In genomic region chr10:106931159-106931852, GRCh38 we compare ENCODE assay signal across 10 cellular contexts.
DNase-seq lines count a peak whose midpoint lies in the region; ATAC-seq, FAIRE-seq and TF ChIP-seq lines count a peak whose summit lies in the region.
"Had no signal": no experiment of that assay in that cellular context is flagged by ENCODE, and none has a peak within 500 bp of the region (broad histone marks: within the 10 kb centered on the region; RNA-seq: fewer than 3 reads in every experiment).

No MANE protein-coding gene starts in this region.

- H3K27me3 ChIP-seq in SJCRH30 (no peaks in the 10 kb centered on the region), Caco-2 (replicated peaks; ENCODE audit: control insufficient read depth, insufficient read depth, low read length) (no peaks in the 10 kb centered on the region), trophoblast cell (ENCODE audit: insufficient read depth, low read length) (no peaks in the 10 kb centered on the region)

- no peaks in the 10 kb centered on the region for H3K9me3 ChIP-seq in SJCRH30 (replicated peaks)
- no peaks in the 10 kb centered on the region for H3K9me3 ChIP-seq in Caco-2
- H3K9me3 ChIP-seq in trophoblast cell (ENCODE audit: insufficient read depth, low read depth, low read length), result no peaks in the 10 kb centered on the region

- no peak overlapping the region for H4K8ac ChIP-seq in trophoblast cell (ENCODE audit: low read depth, low read length)

- no peak overlapping the region for H3K23ac ChIP-seq in trophoblast cell (ENCODE audit: low read length)

- H3K4me1 ChIP-seq in SJCRH30, result peaks cover 23% of the 10 kb centered on the region
- no peaks in the 10 kb centered on the region for H3K4me1 ChIP-seq in Caco-2
- H3K4me1 ChIP-seq in trophoblast cell (ENCODE audit: control insufficient read depth in 1 of 2, insufficient read depth in 2 of 2, low read length in 2 of 2), result no peaks in the 10 kb centered on the region

- H3K27ac Mint-ChIP-seq in Caco-2 (ENCODE audit: unreplicated experiment), result no peak overlapping the region

- intact Hi-C loops in Caco-2 (cut with micrococcal nuclease; ENCODE audit: unreplicated experiment), result no loop called here

- H2BK120ac ChIP-seq in trophoblast cell (ENCODE audit: insufficient read depth, low read length, poor library complexity), result no peak overlapping the region

- H3K4me3 ChIP-seq in GM12865 (ENCODE audit: low read depth, low read length) (peak overlapping the region; percentile 29; the same call in 1 of the 2 replicates), SJCRH30 (no peak overlapping the region), Caco-2 (ENCODE audit: low read depth, low read length) (no peak overlapping the region), trophoblast cell (ENCODE audit: low read depth, low read length) (no peak overlapping the region)

- H3K79me1 ChIP-seq in trophoblast cell (ENCODE audit: low read length), result no peaks in the 10 kb centered on the region

- H3K18ac ChIP-seq in trophoblast cell (ENCODE audit: low read length), result no peak overlapping the region

- no peak overlapping the region for H3K4me3 Mint-ChIP-seq in Caco-2 (ENCODE audit: unreplicated experiment)

- no peak overlapping the region for H4K91ac ChIP-seq in trophoblast cell (ENCODE audit: low read depth, low read length)

- DNase-seq in GM12865 (ENCODE audit: low read depth) (peak; percentile 90), SJCRH30 (peak; percentile 4 to 54), Caco-2 (no peak), cerebellar cortex (ENCODE audit: low spot score) (no peak), H54 (ENCODE audit: insufficient read length, low spot score) (no peak), trophoblast cell (no peak)
- DNase-seq: activated naive CD4-positive, alpha-beta T cell treated with Interleukin-2 at 50 U/mL for 16 hours; effector CD4-positive, alpha-beta T cell had no signal

- no peak overlapping the region for H3K4me2 ChIP-seq in trophoblast cell (ENCODE audit: low read length)

- H3K9ac ChIP-seq in trophoblast cell (ENCODE audit: low read length), result no peak overlapping the region

- H4K12ac ChIP-seq in trophoblast cell (ENCODE audit: low read depth, low read length), result no peak overlapping the region

- BruUV-seq in Caco-2 (replicated peaks; lab: Mats Ljungman, UMichigan), result no TSS peak

- no peaks in the 10 kb centered on the region for H3K79me2 ChIP-seq in trophoblast cell (ENCODE audit: control insufficient read depth, insufficient read depth, low read length, poor library complexity)

- H3K27me3 Mint-ChIP-seq in Caco-2 (ENCODE audit: insufficient read depth, unreplicated experiment), result no peaks in the 10 kb centered on the region

- 0 out of 2 replicates have a peak, but pooled peaks cover 3% of the 10 kb centered on the region for H3K36me3 ChIP-seq in SJCRH30
- no peaks in the 10 kb centered on the region for H3K36me3 ChIP-seq in Caco-2 (ENCODE audit: control insufficient read depth, insufficient read depth, low read length)
- no peaks in the 10 kb centered on the region for H3K36me3 ChIP-seq in trophoblast cell (ENCODE audit: control insufficient read depth in 1 of 2, insufficient read depth in 2 of 2, low read length in 2 of 2)

- H2BK12ac ChIP-seq in trophoblast cell (ENCODE audit: low read length), result no peak overlapping the region

- POLR2A ChIA-PET in Caco-2 (lab: Charles Lee), result no interaction called here

- H2AK5ac ChIP-seq in trophoblast cell (ENCODE audit: low read length), result no peak overlapping the region

- no peaks in the 10 kb centered on the region for H3K4me1 Mint-ChIP-seq in Caco-2 (ENCODE audit: low read depth, unreplicated experiment)

- no peaks in the 10 kb centered on the region for H3K36me3 Mint-ChIP-seq in Caco-2 (ENCODE audit: insufficient read depth, unreplicated experiment)

- H2AFZ ChIP-seq in trophoblast cell (ENCODE audit: insufficient read depth, low read length, poor library complexity), result no peak overlapping the region

- no peak overlapping the region for H3K4ac ChIP-seq in trophoblast cell (ENCODE audit: low read depth, low read length)

- CTCF ChIA-PET in Caco-2 (lab: Charles Lee), result no interaction called here

- TF ChIP-seq CTCF in GM12865 (IDR thresholded peaks at IDR 0.05; ENCODE audit: insufficient read depth, low read depth, low read length, missing control alignments), result no peak
- TF ChIP-seq CTCF in Caco-2 (IDR thresholded peaks at IDR 0.05; ENCODE audit: insufficient read depth in 1 of 2, low read depth in 1 of 2, low read length in 1 of 2, severe bottlenecking in 1 of 2, unreplicated experiment in 1 of 2), result no peak

- H3K27ac ChIP-seq in SJCRH30 (no peak overlapping the region), trophoblast cell (ENCODE audit: low read depth, low read length) (no peak overlapping the region)

- ATAC-seq in GM19397 (IDR thresholded peaks at IDR 0.05; ENCODE audit: unreplicated experiment), result peak; percentile 73
- ATAC-seq in HG02973 (IDR thresholded peaks at IDR 0.05; ENCODE audit: unreplicated experiment), result peak; percentile 78

- FAIRE-seq in H54 (lab: Jason Lieb, UNC), result no peak

- no CpG with 5 or more reads among the region's 5 CpGs for WGBS in trophoblast cell (ENCODE audit: extremely low coverage, insufficient coverage, insufficient read length)

- TF ChIP-seq POLR2A in H54 (IDR thresholded peaks at IDR 0.05; ENCODE audit: low read depth, low read length), result no peak

- H2BK5ac ChIP-seq in trophoblast cell (ENCODE audit: low read depth, low read length, poor library complexity), result no peak overlapping the region

- H3K14ac ChIP-seq in trophoblast cell (ENCODE audit: low read length), result no peak overlapping the region

- no peaks in the 10 kb centered on the region for H3K9me3 Mint-ChIP-seq in Caco-2 (ENCODE audit: unreplicated experiment)

Comparison
In these comparisons a context has a peak if more than half of its experiments do, and no peak if none do; other contexts are left out.
1. DNase-seq: peak in GM12865 (single experiment) and SJCRH30 (2 of 2); none in Caco-2 (0 of 2), cerebellar cortex (single experiment), H54 (single experiment) and trophoblast cell (0 of 2).